In genomic region chr6:108002365-108003221, GRCh38 we compare ENCODE assay signal across 9 cellular contexts. TPM values are rescaled to one million over a fixed set of nuclear protein-coding genes. Genes with fewer than 3 reads are reported as not detected.
DNase-seq lines count a peak whose midpoint lies in the region; ATAC-seq and TF ChIP-seq lines count a peak whose summit lies in the region.
"Had no signal": no experiment of that assay in that cellular context is flagged by ENCODE, and none has a peak within 500 bp of the region (broad histone marks: within the 10 kb centered on the region; RNA-seq: fewer than 3 reads in every experiment).

No MANE protein-coding gene starts in this region.

- no peaks in the 10 kb centered on the region for H3K9me3 Mint-ChIP-seq in activated CD4-positive, alpha-beta T cell treated with anti-CD3 and anti-CD28 coated beads for 36 hours (ENCODE audit: low read depth)
- H3K9me3 Mint-ChIP-seq: natural killer cell had no signal

- no peak for TF ChIP-seq CTCF in colonic mucosa (IDR thresholded peaks at IDR 0.05)
- TF ChIP-seq CTCF in ovary (IDR thresholded peaks at IDR 0.05): no peak

- H3K4me3 ChIP-seq in colonic mucosa (peak overlapping the region; percentile 0), mesodermal cell (ENCODE audit: extremely low read depth, insufficient read depth, low read length, poor library complexity, severe bottlenecking) (no peak overlapping the region), ovary (no peak overlapping the region)

- intact Hi-C loops in colonic mucosa (cut with DNase I): no loop called here
- intact Hi-C loops in ovary (cut with DNase I): no loop called here
- intact Hi-C loops in activated CD4-positive, alpha-beta T cell treated with anti-CD3 and anti-CD28 coated beads for 36 hours (cut with DNase I, micrococcal nuclease): no loop called here

- TF ChIP-seq POLR2A in ovary (IDR thresholded peaks at IDR 0.05): no peak

- WGBS in mesodermal cell (ENCODE audit: insufficient coverage in 2 of 2), 2 experiments: 58 to 59% methylated on average over 3 to 7 of the region's 9 CpGs
- 60 to 66% (median 65%) methylated on average over 9 of the region's 9 CpGs for WGBS in ovary, 3 donors

- POLR2A ChIA-PET in activated CD4-positive, alpha-beta T cell treated with anti-CD3 and anti-CD28 coated beads for 36 hours (lab: Charles Lee): interaction anchor here (0.6 kb wide), 1 partner anchor 24 kb away, joined by 3 read pairs; no protein-coding TSS in a partner anchor

- peak overlapping the region in 1 of 2 donors; percentile 71 for H3K9ac ChIP-seq in colonic mucosa (ENCODE audit: low read depth in 2 of 2, low read length in 2 of 2)

- TF ChIP-seq EP300 in ovary (IDR thresholded peaks at IDR 0.05): no peak

- no peaks in the 10 kb centered on the region for H3K4me1 Mint-ChIP-seq in activated CD4-positive, alpha-beta T cell treated with anti-CD3 and anti-CD28 coated beads for 36 hours
- H3K4me1 Mint-ChIP-seq: natural killer cell had no signal

- H3K27ac ChIP-seq in colonic mucosa: peak overlapping the region; percentile 74
- H3K27ac ChIP-seq in mesodermal cell (ENCODE audit: low read depth, low read length, severe bottlenecking): peak overlapping the region; percentile 66
- H3K27ac ChIP-seq in ovary: no peak overlapping the region

- H3K36me3 ChIP-seq in colonic mucosa: no peaks in the 10 kb centered on the region
- H3K36me3 ChIP-seq in mesodermal cell (ENCODE audit: control insufficient read depth, insufficient read depth, low read length): no peaks in the 10 kb centered on the region
- H3K36me3 ChIP-seq in ovary: no peaks in the 10 kb centered on the region

- H3K27me3 ChIP-seq in colonic mucosa (no peaks in the 10 kb centered on the region), ovary (no peaks in the 10 kb centered on the region)

- H3K27ac Mint-ChIP-seq in activated CD4-positive, alpha-beta T cell treated with anti-CD3 and anti-CD28 coated beads for 36 hours: no peak overlapping the region
- H3K27ac Mint-ChIP-seq: natural killer cell had no signal

- no peak overlapping the region for H3K4me3 Mint-ChIP-seq in activated CD4-positive, alpha-beta T cell treated with anti-CD3 and anti-CD28 coated beads for 36 hours
- H3K4me3 Mint-ChIP-seq: natural killer cell had no signal

- no peaks in the 10 kb centered on the region for H3K36me3 Mint-ChIP-seq in activated CD4-positive, alpha-beta T cell treated with anti-CD3 and anti-CD28 coated beads for 36 hours (ENCODE audit: low read depth)
- H3K36me3 Mint-ChIP-seq: natural killer cell had no signal

- no peak for ATAC-seq in GM19035 (IDR thresholded peaks at IDR 0.05; ENCODE audit: unreplicated experiment)
- ATAC-seq in activated CD4-positive, alpha-beta T cell treated with anti-CD3 and anti-CD28 coated beads for 36 hours: no peak
- ATAC-seq: natural killer cell had no signal

- peak; percentile 1 for DNase-seq in CD1c-positive myeloid dendritic cell (ENCODE audit: extremely low spot score)
- DNase-seq in NCI-H2227 (lab: John Stamatoyannopoulos, UW; ENCODE audit: unreplicated experiment): peak; percentile 74
- peak; percentile 79 for DNase-seq in colonic mucosa
- DNase-seq in ovary: no peak
- DNase-seq in activated CD4-positive, alpha-beta T cell treated with anti-CD3 and anti-CD28 coated beads for 36 hours: no peak
- DNase-seq in 8988T: no peak
- DNase-seq: natural killer cell had no signal

- H3K9me3 ChIP-seq in colonic mucosa: no peaks in the 10 kb centered on the region
- H3K9me3 ChIP-seq in mesodermal cell (ENCODE audit: control insufficient read depth, low read length): no peaks in the 10 kb centered on the region
- H3K9me3 ChIP-seq in ovary: no peaks in the 10 kb centered on the region

- H3K4me1 ChIP-seq in colonic mucosa (no peaks in the 10 kb centered on the region), mesodermal cell (ENCODE audit: control insufficient read depth, insufficient read depth, low read length, poor library complexity, severe bottlenecking) (peaks cover 6% of the 10 kb centered on the region), ovary (ENCODE audit: insufficient read depth) (no peaks in the 10 kb centered on the region)

- peaks cover 3% of the 10 kb centered on the region for H3K27me3 Mint-ChIP-seq in activated CD4-positive, alpha-beta T cell treated with anti-CD3 and anti-CD28 coated beads for 36 hours

- CTCF ChIA-PET in activated CD4-positive, alpha-beta T cell treated with anti-CD3 and anti-CD28 coated beads for 36 hours (lab: Charles Lee): interaction anchor here (0.8 kb wide), 1 partner anchor 991 kb away, joined by 3 read pairs; no protein-coding TSS in a partner anchor

RNA-seq across cellular contexts. Expression of gene SEC63, which starts 44.6 kb away (rescaled TPM):
- total RNA-seq in colonic mucosa (10 to 100 TPM; 65.3 to 84.3 TPM), ovary (100 to 1,000 TPM in 5 of 7 donors, 10 to 100 TPM in 2; 33.8 to 198 (median 144) TPM)
- 71.0 TPM for polyA plus RNA-seq in mesodermal cell (2013, experiment 1 of 2)
- 82.8 TPM for polyA plus RNA-seq in mesodermal cell (2013, experiment 2 of 2)
- polyA plus RNA-seq in ovary: 10 to 100 TPM; 45.2 to 88.2 TPM
- 100 to 1,000 TPM in 1 of 2 experiments, 10 to 100 TPM in 1; 98.7 to 100 TPM for total RNA-seq in activated CD4-positive, alpha-beta T cell treated with anti-CD3 and anti-CD28 coated beads for 36 hours

Comparison
In these comparisons a context has a peak if more than half of its experiments do, and no peak if none do; other contexts are left out.
1. DNase-seq: peak in CD1c-positive myeloid dendritic cell (single experiment), NCI-H2227 (single experiment) and colonic mucosa (single experiment); none in ovary (0 of 5), activated CD4-positive, alpha-beta T cell treated with anti-CD3 and anti-CD28 coated beads for 36 hours (single experiment) and 8988T (single experiment).
2. H3K27ac ChIP-seq: peak in colonic mucosa (single experiment) and mesodermal cell (single experiment); none in ovary (0 of 2).